19 cellular contexts compared by ENCODE assay signal in the genomic region with DNA sequence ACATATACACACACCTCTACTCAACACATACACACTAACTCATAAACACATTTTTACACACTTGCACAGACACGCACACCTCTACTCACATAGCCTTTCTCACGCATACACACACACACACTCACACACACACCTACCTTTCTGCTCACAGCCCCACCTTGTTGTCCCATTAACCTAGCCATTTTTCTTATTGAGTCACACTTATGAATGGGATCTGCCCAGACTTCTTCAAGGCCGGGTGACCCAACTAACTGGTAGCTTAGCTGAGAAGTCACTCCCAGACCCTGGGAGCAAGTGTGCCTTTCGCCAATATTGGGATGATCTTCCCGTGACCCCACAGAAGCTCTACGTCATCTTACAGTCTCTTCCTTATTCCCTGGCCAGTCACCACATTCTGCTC.
DNase-seq lines count a peak whose midpoint lies in the region; ATAC-seq, FAIRE-seq and TF ChIP-seq lines count a peak whose summit lies in the region.
"Had no signal": no experiment of that assay in that cellular context is flagged by ENCODE, and none has a peak within 500 bp of the region (broad histone marks: within the 10 kb centered on the region; RNA-seq: fewer than 3 reads in every experiment).

No MANE protein-coding gene starts in this region.

- H3K18ac ChIP-seq in H1 (ENCODE audit: extremely low read depth, low read length) (no peak overlapping the region), neuronal stem cell (ENCODE audit: low read length) (peak overlapping the region; percentile 7)

- H3K27ac ChIP-seq in breast epithelium (peak overlapping the region; percentile 77 to 85), H1 (ENCODE audit: low read depth, low read length) (no peak overlapping the region), neuronal stem cell (replicated peaks; ENCODE audit: low read length) (no peak overlapping the region), uterus (no peak overlapping the region)
- H3K27ac ChIP-seq: 22Rv1, A549, BLaER1, GM23248 had no signal

- no peak for FAIRE-seq in H1 (lab: Jason Lieb, UNC)
- FAIRE-seq: A549, GM18507, H54 had no signal

- H3K4me1 Mint-ChIP-seq in MCF 10A (ENCODE audit: insufficient read depth, unreplicated experiment), result no peaks in the 10 kb centered on the region
- peaks cover 4% of the 10 kb centered on the region for H3K4me1 Mint-ChIP-seq in activated T-helper 2 cell treated with anti-CD3 and anti-CD28 coated beads, Interferon-gamma antibody, Interleukin-2, Interleukin-4, amounts not matched to agents 10 μg/mL and 5 μg/mL and 100 μg/mL, durations not matched to agents 14 hours and 24 hours and 36 hours (ENCODE audit: low read depth)
- H3K4me1 Mint-ChIP-seq: CD14-positive monocyte had no signal

- H4K5ac ChIP-seq in H1 (ENCODE audit: insufficient read length, low read depth, low read length), result no peak overlapping the region

- H2BK20ac ChIP-seq in H1 (ENCODE audit: low read length), result 0 out of 2 replicates have a peak overlapping the region, but pooled peaks have one; percentile 44

- H2BK15ac ChIP-seq in H1 (ENCODE audit: low read length) (no peak overlapping the region), neuronal stem cell (ENCODE audit: low read length) (no peak overlapping the region)

- H3K4ac ChIP-seq in H1 (replicated peaks; ENCODE audit: insufficient read length, low read depth, low read length) (peak overlapping the region; percentile 19), neuronal stem cell (ENCODE audit: low read length) (no peak overlapping the region)

- WGBS in H1 (ENCODE audit: extremely low coverage in 1 of 2, insufficient coverage in 1 of 2, insufficient read length in 1 of 2, insufficient replicate concordance in 2 of 2, low coverage in 1 of 2, low lambda C conversion rate in 2 of 2, missing lambda C conversion rate in 1 of 2), 2 experiments, result 92 to 100% methylated on average over 1 to 6 of the region's 6 CpGs
- 100% methylated on average over 1 to 2 of the region's 6 CpGs for WGBS in neuronal stem cell (ENCODE audit: extremely low coverage in 2 of 2, insufficient read length in 2 of 2, insufficient replicate concordance in 1 of 2), 2 donors

- H2BK120ac ChIP-seq in H1 (replicated peaks; ENCODE audit: low read depth, low read length) (no peak overlapping the region), neuronal stem cell (ENCODE audit: low read depth, low read length) (no peak overlapping the region)

- H3K9me3 Mint-ChIP-seq in MCF 10A (ENCODE audit: unreplicated experiment), result no peaks in the 10 kb centered on the region
- H3K9me3 Mint-ChIP-seq in activated T-helper 2 cell treated with anti-CD3 and anti-CD28 coated beads, Interferon-gamma antibody, Interleukin-2, Interleukin-4, amounts not matched to agents 10 μg/mL and 5 μg/mL and 100 μg/mL, durations not matched to agents 14 hours and 24 hours and 36 hours, result peaks cover 14% of the 10 kb centered on the region

- TF ChIP-seq EP300 in H1 (IDR thresholded peaks at IDR 0.05; ENCODE audit: borderline replicate concordance in 1 of 2, low read depth in 2 of 2, low read length in 2 of 2), result no peak

- POLR2A ChIA-PET in MCF 10A (lab: Yijun Ruan, JAX) (no interaction called here), H1 (lab: Charles Lee; ENCODE audit: partially characterized antibody) (no interaction called here)

- no peak for TF ChIP-seq CTCF in breast epithelium (IDR thresholded peaks at IDR 0.05)
- TF ChIP-seq CTCF in MCF 10A (IDR thresholded peaks at IDR 0.05; ENCODE audit: unreplicated experiment), result no peak
- no peak for TF ChIP-seq CTCF in H1 (IDR thresholded peaks at IDR 0.05; ENCODE audit: control extremely low read depth in 1 of 3, insufficient read depth in 1 of 3, low read depth in 1 of 3, low read length in 3 of 3)
- TF ChIP-seq CTCF in uterus (IDR thresholded peaks at IDR 0.05), result no peak

- H2BK12ac ChIP-seq in H1 (ENCODE audit: low read depth, low read length) (no peak overlapping the region), neuronal stem cell (ENCODE audit: low read length) (no peak overlapping the region)

- no peak overlapping the region for H3K4me3 Mint-ChIP-seq in MCF 10A (ENCODE audit: unreplicated experiment)
- H3K4me3 Mint-ChIP-seq in activated T-helper 2 cell treated with anti-CD3 and anti-CD28 coated beads, Interferon-gamma antibody, Interleukin-2, Interleukin-4, amounts not matched to agents 10 μg/mL and 5 μg/mL and 100 μg/mL, durations not matched to agents 14 hours and 24 hours and 36 hours (ENCODE audit: low read depth), result no peak overlapping the region
- H3K4me3 Mint-ChIP-seq: CD14-positive monocyte; CD4-positive, alpha-beta memory T cell had no signal

- H4K8ac ChIP-seq in H1 (ENCODE audit: extremely low read depth, insufficient read depth, low read length) (no peak overlapping the region), neuronal stem cell (ENCODE audit: low read depth, low read length) (no peak overlapping the region)

- H3K4me2 ChIP-seq in H1 (ENCODE audit: insufficient read depth in 1 of 2, low read depth in 2 of 2, low read length in 2 of 2), result no peak overlapping the region
- H3K4me2 ChIP-seq in neuronal stem cell (ENCODE audit: insufficient read depth, low read length, poor library complexity, severe bottlenecking), result no peak overlapping the region
- H3K4me2 ChIP-seq: A549, BLaER1 had no signal

- no peaks in the 10 kb centered on the region for H3K36me3 Mint-ChIP-seq in MCF 10A (ENCODE audit: insufficient read depth, unreplicated experiment)
- no peaks in the 10 kb centered on the region for H3K36me3 Mint-ChIP-seq in activated T-helper 2 cell treated with anti-CD3 and anti-CD28 coated beads, Interferon-gamma antibody, Interleukin-2, Interleukin-4, amounts not matched to agents 10 μg/mL and 5 μg/mL and 100 μg/mL, durations not matched to agents 14 hours and 24 hours and 36 hours (ENCODE audit: low read depth)
- H3K36me3 Mint-ChIP-seq: CD14-positive monocyte had no signal

- H2AK5ac ChIP-seq in H1 (ENCODE audit: low read depth, low read length) (no peak overlapping the region), neuronal stem cell (ENCODE audit: low read depth, low read length) (no peak overlapping the region)

- no peaks in the 10 kb centered on the region; the same call in 1 of the 2 replicates for H3K79me1 ChIP-seq in H1 (ENCODE audit: low read depth, low read length)
- no peaks in the 10 kb centered on the region for H3K79me1 ChIP-seq in neuronal stem cell (ENCODE audit: low read depth, low read length)

- peaks cover 0 to 1% of the 10 kb centered on the region in 2 experiments for H4K20me1 ChIP-seq in H1 (replicated peaks in 1 of 2; ENCODE audit: control insufficient read depth in 1 of 2, insufficient read depth in 2 of 2, low read length in 2 of 2)
- H4K20me1 ChIP-seq: BLaER1 had no signal

- H3K27me3 ChIP-seq in breast epithelium (no peaks in the 10 kb centered on the region), H1 (replicated peaks in 1 of 4; ENCODE audit: control insufficient read depth in 3 of 4, extremely low read depth in 1 of 4, insufficient read depth in 3 of 4, low read length in 3 of 4) (no peaks in the 10 kb centered on the region), neuronal stem cell (ENCODE audit: control insufficient read depth in 3 of 3, insufficient read depth in 3 of 3, low read depth in 1 of 3, low read length in 3 of 3) (no peaks in the 10 kb centered on the region), uterus (no peaks in the 10 kb centered on the region)
- H3K27me3 ChIP-seq: BLaER1 had no signal

- peak overlapping the region; percentile 93 for H3K56ac ChIP-seq in H1 (replicated peaks; ENCODE audit: insufficient read length, low read depth, low read length)

- no TSS peak for BruUV-seq in MCF 10A (replicated peaks; lab: Mats Ljungman, UMichigan)

- ATAC-seq in left cardiac atrium, result no peak
- ATAC-seq: A549 had no signal

- no peak overlapping the region for H3K23ac ChIP-seq in H1 (ENCODE audit: insufficient read length)
- no peak overlapping the region for H3K23ac ChIP-seq in neuronal stem cell (ENCODE audit: low read depth, low read length, poor library complexity)

- intact Hi-C loops in breast epithelium (cut with DNase I; ENCODE audit: low total_unique reads) (no loop called here), MCF 10A (cut with micrococcal nuclease) (no loop called here), left cardiac atrium (cut with DNase I) (no loop called here), uterus (cut with DNase I; ENCODE audit: low total_unique reads) (no loop called here)
- intact Hi-C loops in activated T-helper 2 cell treated with anti-CD3 and anti-CD28 coated beads, Interferon-gamma antibody, Interleukin-2, Interleukin-4, amounts not matched to agents 10 μg/mL and 5 μg/mL and 100 μg/mL, durations not matched to agents 14 hours and 24 hours and 36 hours (cut with micrococcal nuclease), result no loop called here

- no peak overlapping the region for H2BK5ac ChIP-seq in H1 (ENCODE audit: low read depth, low read length)
- H2BK5ac ChIP-seq in neuronal stem cell (ENCODE audit: low read length), result no peak overlapping the region

- no peak for TF ChIP-seq POLR2A in breast epithelium (IDR thresholded peaks at IDR 0.05)
- TF ChIP-seq POLR2A in H1 (IDR thresholded peaks at IDR 0.05; ENCODE audit: control extremely low read depth in 1 of 2, low read depth in 2 of 2, low read length in 2 of 2), result no peak
- TF ChIP-seq POLR2A in uterus (IDR thresholded peaks at IDR 0.05), result no peak

- no peaks in the 10 kb centered on the region for H3K79me2 ChIP-seq in H1 (ENCODE audit: control insufficient read depth in 1 of 2, insufficient read depth in 2 of 2, low read length in 2 of 2)

- no peaks in the 10 kb centered on the region for H3K27me3 Mint-ChIP-seq in MCF 10A (ENCODE audit: insufficient read depth, unreplicated experiment)
- no peaks in the 10 kb centered on the region for H3K27me3 Mint-ChIP-seq in activated T-helper 2 cell treated with anti-CD3 and anti-CD28 coated beads, Interferon-gamma antibody, Interleukin-2, Interleukin-4, amounts not matched to agents 10 μg/mL and 5 μg/mL and 100 μg/mL, durations not matched to agents 14 hours and 24 hours and 36 hours (ENCODE audit: low read depth)
- H3K27me3 Mint-ChIP-seq: CD4-positive, alpha-beta memory T cell had no signal

- CTCF ChIA-PET in MCF 10A (lab: Yijun Ruan, JAX), result interaction anchor here (0.6 to 1.1 kb wide), 3 partner anchors 18 to 136 kb away, joined by 3 to 4 read pairs (median 3); no protein-coding TSS in a partner anchor
- CTCF ChIA-PET in H1 (lab: Charles Lee; ENCODE audit: partially characterized antibody), result interaction anchor here (1.1 kb wide), 1 partner anchor 10 kb away, joined by 3 read pairs; no protein-coding TSS in a partner anchor

- H2AFZ ChIP-seq in H1 (ENCODE audit: low read length), result no peak overlapping the region
- no peak overlapping the region for H2AFZ ChIP-seq in neuronal stem cell (ENCODE audit: low read length)
- H2AFZ ChIP-seq: GM23248 had no signal

- no peak for TF ChIP-seq RAD21 in H1 (IDR thresholded peaks at IDR 0.05 in 1 of 2, conservative IDR thresholded peaks at IDR 0.05 in 1 of 2; ENCODE audit: low read depth in 2 of 2, low read length in 2 of 2)

- H3K4me1 ChIP-seq in breast epithelium (no peaks in the 10 kb centered on the region), H1 (replicated peaks in 1 of 4; ENCODE audit: control insufficient read depth in 3 of 4, insufficient read depth in 4 of 4, low read length in 3 of 4) (no peaks in the 10 kb centered on the region), neuronal stem cell (ENCODE audit: control insufficient read depth in 2 of 2, insufficient read depth in 1 of 2, low read depth in 1 of 2, low read length in 2 of 2) (no peaks in the 10 kb centered on the region), uterus (no peaks in the 10 kb centered on the region)
- H3K4me1 ChIP-seq: A549, BLaER1 had no signal

- H3K9ac ChIP-seq in H1 (replicated peaks in 1 of 4; ENCODE audit: extremely low read depth in 1 of 4, low read depth in 3 of 4, low read length in 3 of 4), result no peak overlapping the region
- H3K9ac ChIP-seq in neuronal stem cell (ENCODE audit: low read depth, low read length, poor library complexity), result no peak overlapping the region
- H3K9ac ChIP-seq: BLaER1, GM23248 had no signal

- no peaks in the 10 kb centered on the region for H3K36me3 ChIP-seq in breast epithelium
- H3K36me3 ChIP-seq in H1 (ENCODE audit: control insufficient read depth in 2 of 4, insufficient read depth in 4 of 4, low read length in 3 of 4), result no peaks in the 10 kb centered on the region
- H3K36me3 ChIP-seq in neuronal stem cell (replicated peaks in 1 of 2; ENCODE audit: control insufficient read depth in 2 of 2, insufficient read depth in 2 of 2, low read length in 2 of 2), result no peaks in the 10 kb centered on the region
- no peaks in the 10 kb centered on the region for H3K36me3 ChIP-seq in uterus
- H3K36me3 ChIP-seq: BLaER1 had no signal

- H3K4me3 ChIP-seq in breast epithelium, result no peak overlapping the region
- no peak overlapping the region for H3K4me3 ChIP-seq in H1 (ENCODE audit: extremely low read depth in 1 of 4, insufficient read depth in 2 of 4, low read depth in 3 of 4, low read length in 4 of 4)
- no peak overlapping the region for H3K4me3 ChIP-seq in neuronal stem cell (ENCODE audit: low read length in 2 of 2)
- no peak overlapping the region for H3K4me3 ChIP-seq in uterus
- H3K4me3 ChIP-seq: A549, BLaER1, GM23248 had no signal

- no peak overlapping the region for H3K27ac Mint-ChIP-seq in MCF 10A (ENCODE audit: low read depth, unreplicated experiment)
- H3K27ac Mint-ChIP-seq in activated T-helper 2 cell treated with anti-CD3 and anti-CD28 coated beads, Interferon-gamma antibody, Interleukin-2, Interleukin-4, amounts not matched to agents 10 μg/mL and 5 μg/mL and 100 μg/mL, durations not matched to agents 14 hours and 24 hours and 36 hours, result no peak overlapping the region
- H3K27ac Mint-ChIP-seq: CD14-positive monocyte; CD4-positive, alpha-beta memory T cell had no signal

- peak in 1 of 2 donors; percentile 33 for DNase-seq in breast epithelium (ENCODE audit: low spot score in 2 of 2)
- DNase-seq in MCF 10A (ENCODE audit: unreplicated experiment), result no peak
- no peak for DNase-seq in H1 (ENCODE audit: low read depth in 1 of 2, low spot score in 2 of 2)
- DNase-seq in neuronal stem cell (ENCODE audit: low spot score), result no peak
- no peak for DNase-seq in left cardiac atrium
- no peak for DNase-seq in uterus
- no peak for DNase-seq in activated T-helper 2 cell treated with anti-CD3 and anti-CD28 coated beads, Interferon-gamma antibody, Interleukin-2, Interleukin-4, amounts not matched to agents 10 μg/mL and 5 μg/mL and 100 μg/mL, durations not matched to agents 14 hours and 24 hours and 36 hours (ENCODE audit: low spot score)
- DNase-seq: CD4-positive, alpha-beta memory T cell; DMS153; DMS79; GDM1; GM23248; HCEC 1CT had no signal

- no peak overlapping the region for H3K14ac ChIP-seq in H1 (ENCODE audit: insufficient read length)
- H3K14ac ChIP-seq in neuronal stem cell (ENCODE audit: low read length), result no peak overlapping the region

- H3K9me3 ChIP-seq in breast epithelium (no peaks in the 10 kb centered on the region), H1 (ENCODE audit: insufficient read depth in 2 of 2, low read depth in 1 of 2, low read length in 1 of 2) (no peaks in the 10 kb centered on the region), neuronal stem cell (replicated peaks in 1 of 2; ENCODE audit: control insufficient read depth in 2 of 2, insufficient read depth in 1 of 2, low read depth in 1 of 2, low read length in 2 of 2) (peaks cover 7 to 10% of the 10 kb centered on the region in 2 donors), uterus (no peaks in the 10 kb centered on the region)

- peaks cover 15% of the 10 kb centered on the region for H3K23me2 ChIP-seq in H1 (ENCODE audit: low read depth, low read length)

- no peak overlapping the region for H4K91ac ChIP-seq in H1 (replicated peaks; ENCODE audit: insufficient read length, low read length)
- H4K91ac ChIP-seq in neuronal stem cell (ENCODE audit: low read depth, low read length, poor library complexity), result peak overlapping the region; percentile 56

Comparison
In these comparisons a context has a peak if more than half of its experiments do, and no peak if none do; other contexts are left out.
1. H3K27ac ChIP-seq: peak in breast epithelium (2 of 2); none in H1 (single experiment), neuronal stem cell (single experiment) and uterus (0 of 2).